Comparison of ENCODE assay signal across 3 cellular contexts in the genomic region with DNA sequence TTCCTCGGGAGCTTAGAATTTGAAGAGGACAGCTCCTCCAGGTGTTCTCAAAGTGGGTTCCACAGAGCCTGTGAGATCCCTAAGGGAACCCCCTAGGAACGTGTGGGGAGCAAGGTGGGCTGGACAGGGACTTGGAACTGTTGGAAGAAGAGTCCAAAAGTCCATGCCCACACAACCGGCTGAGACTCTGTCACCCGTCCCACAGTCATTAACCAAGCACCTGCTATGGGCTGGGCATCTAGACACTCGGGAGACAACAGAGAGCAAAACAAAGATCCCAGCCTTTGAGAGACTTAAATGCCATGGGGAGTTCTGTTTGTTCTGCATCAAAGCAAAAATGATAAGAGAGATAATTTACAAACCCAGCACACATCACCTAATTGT.
"Had no signal": no experiment of that assay in that cellular context is flagged by ENCODE, and none has a peak within 500 bp of the region (broad histone marks: within the 10 kb centered on the region; RNA-seq: fewer than 3 reads in every experiment).

No MANE protein-coding gene starts in this region.

- H3K27ac ChIP-seq: dorsolateral prefrontal cortex, tibial artery had no signal

- H3K9me3 ChIP-seq: tibial artery had no signal

- FAIRE-seq: colon had no signal

- H3K4me3 ChIP-seq: dorsolateral prefrontal cortex, tibial artery had no signal
